8 cellular contexts compared by ENCODE assay signal in the genomic region with DNA sequence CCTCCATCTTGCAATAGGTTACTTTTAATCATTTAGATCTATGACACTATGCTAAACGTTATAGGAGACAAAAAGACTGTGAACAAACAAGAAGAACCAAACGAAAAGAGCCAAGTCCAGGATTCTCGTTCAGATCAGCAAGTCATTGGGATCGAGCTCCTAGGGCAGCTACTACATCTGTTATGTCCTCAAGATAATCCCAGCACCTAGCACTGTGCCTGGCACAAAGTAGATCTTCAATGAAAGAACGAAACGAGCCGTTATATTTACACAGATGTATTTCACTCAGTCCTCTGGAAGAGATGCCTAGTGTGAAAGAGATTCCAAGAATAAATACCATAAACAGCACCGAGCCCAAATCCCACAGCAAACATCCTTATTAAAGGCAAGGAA. TPM values are rescaled to one million over a fixed set of nuclear protein-coding genes. Genes with fewer than 3 reads are reported as not detected.
DNase-seq lines count a peak whose midpoint lies in the region; ATAC-seq, FAIRE-seq and TF ChIP-seq lines count a peak whose summit lies in the region.

No MANE protein-coding gene starts in this region.

- intact Hi-C loops in esophagus squamous epithelium (cut with DNase I): no loop called here
- intact Hi-C loops in pancreas (cut with DNase I): no loop called here

- H3K9me3 ChIP-seq in Peyer's patch (no peaks in the 10 kb centered on the region), esophagus squamous epithelium (no peaks in the 10 kb centered on the region), pancreas (no peaks in the 10 kb centered on the region)

- ATAC-seq in pancreas: peak; percentile 0 to 8 (median 4)
- ATAC-seq in HG03469 (IDR thresholded peaks at IDR 0.05; ENCODE audit: unreplicated experiment): no peak
- no peak for ATAC-seq in GM21529 (IDR thresholded peaks at IDR 0.05; ENCODE audit: unreplicated experiment)

- 0% methylated on average over 8 of the region's 8 CpGs for WGBS in esophagus squamous epithelium, 2 donors
- WGBS in pancreas, 2 donors: 1% methylated on average over 8 of the region's 8 CpGs

- H3K27ac ChIP-seq in Peyer's patch (peak overlapping the region; percentile 90 to 99 (median 94)), esophagus squamous epithelium (peak overlapping the region; percentile 93 to 98 (median 97)), pancreas (peak overlapping the region; percentile 86 to 92 (median 89))

- TF ChIP-seq POLR2A in Peyer's patch (IDR thresholded peaks at IDR 0.05) (no peak), esophagus squamous epithelium (IDR thresholded peaks at IDR 0.05) (no peak)

- H3K27me3 ChIP-seq in Peyer's patch: no peaks in the 10 kb centered on the region
- no peaks in the 10 kb centered on the region for H3K27me3 ChIP-seq in esophagus squamous epithelium
- no peaks in the 10 kb centered on the region for H3K27me3 ChIP-seq in pancreas

- TF ChIP-seq CTCF in Peyer's patch (IDR thresholded peaks at IDR 0.05) (no peak), esophagus squamous epithelium (IDR thresholded peaks at IDR 0.05) (no peak), pancreas (IDR thresholded peaks at IDR 0.05) (no peak)

- H3K36me3 ChIP-seq in Peyer's patch (no peaks in the 10 kb centered on the region), esophagus squamous epithelium (peaks cover 0 to 22% (median 7%) of the 10 kb centered on the region in 3 donors), pancreas (no peaks in the 10 kb centered on the region)

- FAIRE-seq in pancreas (lab: Jason Lieb, UNC): no peak

- peak overlapping the region; percentile 78 to 94 (median 86) for H3K4me3 ChIP-seq in Peyer's patch
- peak overlapping the region; percentile 70 to 96 (median 86) for H3K4me3 ChIP-seq in esophagus squamous epithelium
- H3K4me3 ChIP-seq in pancreas: peak overlapping the region; percentile 58 to 89 (median 78)

- DNase-seq in NCI-H82 treated with DMSO at 0.1 percent for 48 hours (lab: John Stamatoyannopoulos, UW; ENCODE audit: unreplicated experiment): peak; percentile 83
- no peak for DNase-seq in NCI-H82 (lab: John Stamatoyannopoulos, UW)
- DNase-seq in Peyer's patch: peak in 1 of 3 donors; percentile 18
- no peak for DNase-seq in esophagus squamous epithelium (lab: John Stamatoyannopoulos, UW)
- DNase-seq in pancreas: peak in 1 of 6 donors; percentile 24
- DNase-seq in activated effector memory CD4-positive, alpha-beta T cell treated with Interleukin-2 at 50 U/mL for 16 hours: no peak

- H3K4me1 ChIP-seq in Peyer's patch (peaks cover 0 to 24% (median 4%) of the 10 kb centered on the region in 4 donors), esophagus squamous epithelium (peaks cover 12 to 49% (median 13%) of the 10 kb centered on the region in 3 donors), pancreas (peaks cover 0 to 10% (median 0%) of the 10 kb centered on the region in 3 donors)

RNA-seq across cellular contexts. Expression of a gene that starts 0.5 kb away (rescaled TPM):
- 10 to 100 TPM in 1 of 4 donors, 1 to 10 TPM in 3; 3.3 to 15.6 (median 6.9) TPM for total RNA-seq in Peyer's patch
- 1 to 10 TPM; 3.4 to 8.0 (median 5.5) TPM for total RNA-seq in esophagus squamous epithelium
- 1 to 10 TPM; 1.7 to 5.8 (median 2.6) TPM for total RNA-seq in pancreas
- 1 to 10 TPM; 1.3 to 3.8 TPM for polyA plus RNA-seq in pancreas

RNA-seq across cellular contexts. Expression of a gene that starts 0.7 kb away (rescaled TPM):
- total RNA-seq in Peyer's patch (10 to 100 TPM in 3 of 4 donors, 1 to 10 TPM in 1; 9.5 to 44.6 (median 15.5) TPM), esophagus squamous epithelium (10 to 100 TPM in 3 of 4 donors, 1 to 10 TPM in 1; 9.1 to 24.5 (median 16.4) TPM), pancreas (1 to 10 TPM; 4.9 to 9.5 (median 6.8) TPM)
- polyA plus RNA-seq in pancreas: 1 to 10 TPM; 2.2 to 2.6 TPM

Comparison
In these comparisons a context has a peak if more than half of its experiments do, and no peak if none do; other contexts are left out.
1. ATAC-seq: peak in pancreas (4 of 4); none in HG03469 (single experiment) and GM21529 (single experiment).
2. Peak in every context shown above with its lines, with median percentiles within 50 percentile points of each other: H3K27ac ChIP-seq and H3K4me3 ChIP-seq.